8 cellular contexts compared by ENCODE assay signal in genomic region chr11:31995525-31996123, GRCh38.
A peak's percentile ranks its signal among the peaks of the same experiment; 100 is the strongest.
DNase-seq lines count a peak whose midpoint lies in the region; ATAC-seq lines count a peak whose summit lies in the region.

No MANE protein-coding gene starts in this region.

- peak; percentile 59 for DNase-seq in H4 (ENCODE audit: low spot score)
- peak; percentile 69 for DNase-seq in NCI-H69 (lab: John Stamatoyannopoulos, UW)
- DNase-seq in glomerular visceral epithelial cell (ENCODE audit: extremely low spot score) = peak; percentile 12
- DNase-seq in NCI-H526 treated with DMSO at 0.1 percent for 48 hours (lab: John Stamatoyannopoulos, UW) = no peak
- DNase-seq in NCI-H187 treated with DMSO at 0.1 percent for 48 hours (lab: John Stamatoyannopoulos, UW) = no peak
- no peak for DNase-seq in HPDE6-E6E7 (ENCODE audit: extremely low spot score)
- DNase-seq in left ventricle myocardium superior = no peak

- intact Hi-C loops in left ventricle myocardium superior (cut with micrococcal nuclease) = no loop called here

- peak; percentile 86 for ATAC-seq in GM18517 (IDR thresholded peaks at IDR 0.05; ENCODE audit: unreplicated experiment)
- no peak for ATAC-seq in left ventricle myocardium superior

Comparison
In these comparisons a context has a peak if more than half of its experiments do, and no peak if none do; other contexts are left out.
1. DNase-seq: peak in H4 (single experiment), NCI-H69 (single experiment) and glomerular visceral epithelial cell (single experiment); none in NCI-H526 treated with DMSO at 0.1 percent for 48 hours (single experiment), NCI-H187 treated with DMSO at 0.1 percent for 48 hours (single experiment), HPDE6-E6E7 (single experiment) and left ventricle myocardium superior (single experiment).